ENCODE assay signal across 1 cellular context in the genomic region with DNA sequence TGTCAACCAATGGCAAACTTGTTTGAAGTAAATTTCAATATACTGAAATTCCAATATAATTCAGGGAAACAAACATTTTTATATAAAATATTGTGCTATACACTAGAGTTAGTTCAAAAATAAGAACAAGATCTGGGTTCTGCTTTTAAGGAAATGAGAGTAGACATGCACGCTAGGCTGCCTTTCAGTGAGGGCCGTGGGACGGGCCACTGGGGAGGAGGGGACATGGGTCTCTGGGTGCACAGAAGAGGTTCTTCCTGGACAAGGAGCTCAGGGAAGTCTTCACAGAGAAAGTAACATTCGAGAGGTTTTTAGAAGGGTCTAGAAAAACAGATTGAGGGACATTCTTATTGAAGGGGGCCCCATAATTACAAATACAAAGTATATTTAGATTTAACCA.
TF ChIP-seq lines count a peak whose summit lies in the region.

No MANE protein-coding gene starts in this region.

TF ChIP-seq in liver, 16 proteins besides CTCF, POLR2A, EP300 and RAD21 (continued from another document):
- TF ChIP-seq REST (IDR thresholded peaks at IDR 0.05) (no peak), JUND (IDR thresholded peaks at IDR 0.05) (no peak), YY1 (IDR thresholded peaks at IDR 0.05) (no peak), FOXA2 (IDR thresholded peaks at IDR 0.05) (no peak), TAF1 (conservative IDR thresholded peaks at IDR 0.05) (no peak), NR2F2 (IDR thresholded peaks at IDR 0.05) (no peak), GABPA (IDR thresholded peaks at IDR 0.05 in 1 of 2, conservative IDR thresholded peaks at IDR 0.05 in 1 of 2) (no peak), HNF4G (IDR thresholded peaks at IDR 0.05) (no peak), RXRA (IDR thresholded peaks at IDR 0.05) (no peak), SP1 (IDR thresholded peaks at IDR 0.05) (no peak)
- TF ChIP-seq, protein P1, sequence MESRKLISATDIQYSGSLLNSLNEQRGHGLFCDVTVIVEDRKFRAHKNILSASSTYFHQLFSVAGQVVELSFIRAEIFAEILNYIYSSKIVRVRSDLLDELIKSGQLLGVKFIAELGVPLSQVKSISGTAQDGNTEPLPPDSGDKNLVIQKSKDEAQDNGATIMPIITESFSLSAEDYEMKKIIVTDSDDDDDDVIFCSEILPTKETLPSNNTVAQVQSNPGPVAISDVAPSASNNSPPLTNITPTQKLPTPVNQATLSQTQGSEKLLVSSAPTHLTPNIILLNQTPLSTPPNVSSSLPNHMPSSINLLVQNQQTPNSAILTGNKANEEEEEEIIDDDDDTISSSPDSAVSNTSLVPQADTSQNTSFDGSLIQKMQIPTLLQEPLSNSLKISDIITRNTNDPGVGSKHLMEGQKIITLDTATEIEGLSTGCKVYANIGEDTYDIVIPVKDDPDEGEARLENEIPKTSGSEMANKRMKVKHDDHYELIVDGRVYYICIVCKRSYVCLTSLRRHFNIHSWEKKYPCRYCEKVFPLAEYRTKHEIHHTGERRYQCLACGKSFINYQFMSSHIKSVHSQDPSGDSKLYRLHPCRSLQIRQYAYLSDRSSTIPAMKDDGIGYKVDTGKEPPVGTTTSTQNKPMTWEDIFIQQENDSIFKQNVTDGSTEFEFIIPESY (IDR thresholded peaks at IDR 0.05) = no peak
